10 cellular contexts compared by ENCODE assay signal in genomic region chr1:205920159-205920558, GRCh38. TPM values are rescaled to one million over a fixed set of nuclear protein-coding genes. Genes with fewer than 3 reads are reported as not detected.
DNase-seq lines count a peak whose midpoint lies in the region; ATAC-seq and TF ChIP-seq lines count a peak whose summit lies in the region.
"Had no signal": no experiment of that assay in that cellular context is flagged by ENCODE, and none has a peak within 500 bp of the region (broad histone marks: within the 10 kb centered on the region; RNA-seq: fewer than 3 reads in every experiment).

No MANE protein-coding gene starts in this region.

- intact Hi-C loops in heart right ventricle (cut with DNase I) (loop anchor here in 2 of 10 donors (2.0 to 10.0 kb wide), 2 partner anchors 57 to 185 kb away; no protein-coding TSS in a partner anchor), spleen (cut with DNase I; ENCODE audit: low total_unique reads) (no loop called here)

- H3K4me1 ChIP-seq in SJCRH30 (peaks cover 15% of the 10 kb centered on the region), heart right ventricle (peaks cover 0 to 57% (median 33%) of the 10 kb centered on the region in 9 donors), spleen (peaks cover 0 to 31% (median 7%) of the 10 kb centered on the region in 6 donors)

- WGBS in heart right ventricle, 2 donors = 11 to 16% methylated on average over 7 of the region's 7 CpGs
- 37 to 47% (median 42%) methylated on average over 7 of the region's 7 CpGs for WGBS in spleen, 5 donors

- no peaks in the 10 kb centered on the region for H3K36me3 ChIP-seq in SJCRH30
- no peaks in the 10 kb centered on the region for H3K36me3 ChIP-seq in heart right ventricle
- H3K36me3 ChIP-seq in spleen = no peaks in the 10 kb centered on the region

- peak in 1 of 9 donors; percentile 8 for TF ChIP-seq CTCF in heart right ventricle (IDR thresholded peaks at IDR 0.05)
- no peak for TF ChIP-seq CTCF in spleen (IDR thresholded peaks at IDR 0.05 in 8 of 11, conservative IDR thresholded peaks at IDR 0.05 in 3 of 11)

- no peaks in the 10 kb centered on the region for H3K27me3 ChIP-seq in SJCRH30
- H3K27me3 ChIP-seq in heart right ventricle = no peaks in the 10 kb centered on the region
- peaks cover 0 to 4% (median 0%) of the 10 kb centered on the region in 7 donors for H3K27me3 ChIP-seq in spleen (replicated peaks in 1 of 7)

- H3K27ac ChIP-seq in SJCRH30 = no peak overlapping the region
- H3K27ac ChIP-seq in heart right ventricle = peak overlapping the region; percentile 66 to 90 (median 81)
- H3K27ac ChIP-seq in spleen = no peak overlapping the region

- peak; percentile 16 to 79 (median 60) for ATAC-seq in heart right ventricle
- no peak for ATAC-seq in GM18868 (IDR thresholded peaks at IDR 0.05; ENCODE audit: unreplicated experiment)
- no peak for ATAC-seq in left lobe of liver

- H3K9me3 ChIP-seq in SJCRH30 (replicated peaks) = no peaks in the 10 kb centered on the region
- H3K9me3 ChIP-seq in heart right ventricle = no peaks in the 10 kb centered on the region
- H3K9me3 ChIP-seq in spleen = no peaks in the 10 kb centered on the region

- TF ChIP-seq POLR2A in spleen (IDR thresholded peaks at IDR 0.05) = no peak

- in situ Hi-C loops in KBM-7 (cut with MboI; ENCODE audit: low pct_unique_long_range_greater_than_20kb, low sequenced_read_pairs) = no loop called here

- DNase-seq in KBM-7 (peak; percentile 55), SJCRH30 (peak; percentile 30 to 55), heart right ventricle (peak; percentile 59 to 72), spleen (peak; percentile 43), NOMO-1 treated with dmso at 0.1 percent for 144 hours (lab: John Stamatoyannopoulos, UW; ENCODE audit: unreplicated experiment) (no peak), activated gamma-delta T cell (lab: John Stamatoyannopoulos, UW) (no peak), left lobe of liver (ENCODE audit: low spot score) (no peak)
- DNase-seq: activated T-cell treated with anti-CD3 and anti-CD28 coated beads, Interleukin-2, amount 50 U/mL, for 48 hours had no signal

- no peak overlapping the region for H3K4me3 ChIP-seq in SJCRH30
- H3K4me3 ChIP-seq in heart right ventricle = peak overlapping the region in 5 of 10 donors; percentile 2 to 26 (median 9)
- H3K4me3 ChIP-seq in spleen = no peak overlapping the region

RNA-seq across cellular contexts. Expression of gene SLC26A9, which starts 23.1 kb away (rescaled TPM):
- 0.05 and 0.30 TPM in 2 replicates for total RNA-seq in SJCRH30 (2014; rRNA removed; shearing (Covaris generic))
- total RNA-seq in heart right ventricle = 10 to 100 TPM in 8 of 10 donors, 1 to 10 TPM in 2; 8.4 to 41.1 (median 14.4) TPM
- 10 to 100 TPM in 1 of 2 donors, 1 to 10 TPM in 1; 3.3 to 10.7 TPM for polyA plus RNA-seq in heart right ventricle
- not detected for total RNA-seq in spleen
- polyA plus RNA-seq in spleen = under 1 TPM in 2 of 3 donors, not detected in 1; 0.02 to 0.03 TPM
- total RNA-seq in left lobe of liver = 0.05 TPM
- total RNA-seq: T-helper 2 cell treated with Interferon-gamma antibody and Interleukin-4, amounts not matched to agents 100 ng/mL and 5 ng/mL, for 36 hours had no signal

Comparison
In these comparisons a context has a peak if more than half of its experiments do, and no peak if none do; other contexts are left out.
1. DNase-seq: peak in KBM-7 (single experiment), SJCRH30 (2 of 2), heart right ventricle (2 of 2) and spleen (single experiment); none in NOMO-1 treated with dmso at 0.1 percent for 144 hours (single experiment), activated gamma-delta T cell (single experiment) and left lobe of liver (single experiment).
2. H3K27ac ChIP-seq: peak in heart right ventricle (10 of 10); none in SJCRH30 (single experiment) and spleen (0 of 8).
3. ATAC-seq: peak in heart right ventricle (8 of 8); none in GM18868 (single experiment) and left lobe of liver (single experiment).